ENCODE assay signal across 22 cellular contexts in the genomic region with DNA sequence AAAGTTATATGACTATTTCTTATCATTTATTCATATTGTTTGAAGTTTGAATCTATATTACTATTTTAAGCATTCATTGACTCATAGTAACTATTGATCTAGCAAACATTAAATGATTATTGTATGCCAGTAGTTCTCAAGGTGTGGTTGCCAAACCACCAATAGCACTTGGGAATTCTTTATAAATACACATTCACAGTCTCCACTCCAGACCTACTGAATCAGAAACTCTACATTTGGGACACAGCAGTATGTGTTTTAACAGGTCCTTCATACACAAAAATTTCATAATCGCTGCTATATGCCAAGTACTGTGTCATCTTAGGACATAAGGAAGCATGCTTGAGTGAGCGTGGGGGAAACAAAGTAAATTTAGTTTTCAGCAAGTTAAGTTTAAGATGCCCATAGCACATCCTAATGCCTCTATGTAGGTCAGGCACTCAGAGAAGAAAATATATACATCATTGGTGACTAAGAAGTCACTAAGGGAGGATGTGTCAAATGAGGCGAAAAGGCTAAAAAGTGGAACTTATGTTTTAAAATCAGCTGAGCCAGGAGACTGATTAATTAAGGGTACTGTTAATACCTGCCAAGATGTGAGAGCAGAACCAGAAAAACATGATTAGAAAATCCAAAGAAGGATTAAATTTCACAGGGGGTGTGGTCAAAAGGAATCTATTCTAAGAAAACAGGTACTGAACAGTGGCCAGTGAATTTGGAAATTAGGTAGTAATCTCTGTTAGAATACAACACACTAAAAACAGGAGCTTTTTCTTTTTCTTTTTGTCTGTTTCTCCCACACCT.
"Had no signal": no experiment of that assay in that cellular context is flagged by ENCODE, and none has a peak within 500 bp of the region (broad histone marks: within the 10 kb centered on the region; RNA-seq: fewer than 3 reads in every experiment).

No MANE protein-coding gene starts in this region.

- H3K4me1 ChIP-seq: adrenal gland, SJCRH30 had no signal

- H3K4me3 ChIP-seq: adrenal gland, SJCRH30 had no signal

- H3K9ac ChIP-seq: SK-N-SH had no signal

- DNase-seq: activated CD4-positive, alpha-beta T cell treated with anti-CD3 and anti-CD28 coated beads, Interleukin-2, amount 10 ng/mL, durations not matched to agents 7 days and 5 days; activated CD4-positive, CD25-positive, alpha-beta regulatory T cell; activated CD8-positive, alpha-beta memory T cell treated with anti-CD3 and anti-CD28 coated beads, Interleukin-2, amount 50 U/mL, for 4 hours; activated CD8-positive, alpha-beta T cell treated with anti-CD3 and anti-CD28 coated beads for 36 hours; activated naive CD4-positive, alpha-beta T cell treated with anti-CD3 and anti-CD28 coated beads, Interleukin-2, amount 50 U/mL, for 16 hours; activated naive CD8-positive, alpha-beta T cell treated with anti-CD3 and anti-CD28 coated beads, Interleukin-2, amount 10 ng/mL, durations not matched to agents 7 days and 5 days; adrenal gland; aorta; MM.1S; NCI-H1105; NCI-H1436; NCI-H1694 treated with DMSO at 0.1 percent for 48 hours; NCI-H2081; NCI-H2227 treated with DMSO at 0.1 percent for 48 hours; NCI-H510A; NCI-H526 treated with DMSO at 0.1 percent for 48 hours; NCI-H82; Right ventricle myocardium superior; SJCRH30; SK-N-SH; T-helper 1 cell had no signal

- H3K4me2 ChIP-seq: SK-N-SH had no signal

- H3K36me3 ChIP-seq: adrenal gland, SJCRH30 had no signal

- H3K27me3 Mint-ChIP-seq: activated CD4-positive, alpha-beta T cell treated with anti-CD3 and anti-CD28 coated beads, Interleukin-2, amount 10 ng/mL, durations not matched to agents 7 days and 5 days; activated CD8-positive, alpha-beta T cell treated with anti-CD3 and anti-CD28 coated beads for 36 hours; activated naive CD8-positive, alpha-beta T cell treated with anti-CD3 and anti-CD28 coated beads, Interleukin-2, amount 10 ng/mL, durations not matched to agents 7 days and 5 days had no signal

- H3K27ac ChIP-seq: adrenal gland, SJCRH30, VCaP had no signal

- H3K36me3 Mint-ChIP-seq: activated naive CD8-positive, alpha-beta T cell treated with anti-CD3 and anti-CD28 coated beads, Interleukin-2, amount 10 ng/mL, durations not matched to agents 7 days and 5 days had no signal

- ATAC-seq: activated CD8-positive, alpha-beta T cell treated with anti-CD3 and anti-CD28 coated beads for 36 hours had no signal

- H3K27me3 ChIP-seq: adrenal gland, SJCRH30 had no signal

- H3K27ac Mint-ChIP-seq: activated CD4-positive, alpha-beta T cell treated with anti-CD3 and anti-CD28 coated beads, Interleukin-2, amount 10 ng/mL, durations not matched to agents 7 days and 5 days; activated CD8-positive, alpha-beta T cell treated with anti-CD3 and anti-CD28 coated beads for 36 hours; activated naive CD8-positive, alpha-beta T cell treated with anti-CD3 and anti-CD28 coated beads, Interleukin-2, amount 10 ng/mL, durations not matched to agents 7 days and 5 days had no signal

- H3K4me3 Mint-ChIP-seq: activated CD4-positive, alpha-beta T cell treated with anti-CD3 and anti-CD28 coated beads, Interleukin-2, amount 10 ng/mL, durations not matched to agents 7 days and 5 days; activated CD8-positive, alpha-beta T cell treated with anti-CD3 and anti-CD28 coated beads for 36 hours; activated naive CD8-positive, alpha-beta T cell treated with anti-CD3 and anti-CD28 coated beads, Interleukin-2, amount 10 ng/mL, durations not matched to agents 7 days and 5 days had no signal

- H3K4me1 Mint-ChIP-seq: activated CD4-positive, alpha-beta T cell treated with anti-CD3 and anti-CD28 coated beads, Interleukin-2, amount 10 ng/mL, durations not matched to agents 7 days and 5 days; activated naive CD8-positive, alpha-beta T cell treated with anti-CD3 and anti-CD28 coated beads, Interleukin-2, amount 10 ng/mL, durations not matched to agents 7 days and 5 days had no signal

- H3K9me3 ChIP-seq: adrenal gland, SJCRH30, SK-N-SH had no signal
